In genomic region chr7:19146699-19147098, GRCh38 we compare ENCODE assay signal across 17 cellular contexts. TPM values are rescaled to one million over a fixed set of nuclear protein-coding genes. Genes with fewer than 3 reads are reported as not detected.
DNase-seq lines count a peak whose midpoint lies in the region; ATAC-seq and TF ChIP-seq lines count a peak whose summit lies in the region.
"Had no signal": no experiment of that assay in that cellular context is flagged by ENCODE, and none has a peak within 500 bp of the region (broad histone marks: within the 10 kb centered on the region; RNA-seq: fewer than 3 reads in every experiment).

No MANE protein-coding gene starts in this region.

- no peaks in the 10 kb centered on the region for H3K4me1 ChIP-seq in hepatocyte (ENCODE audit: insufficient read depth)
- H3K4me1 ChIP-seq: parathyroid adenoma had no signal

- no peak overlapping the region for H2AFZ ChIP-seq in hepatocyte
- H2AFZ ChIP-seq: parathyroid adenoma had no signal

- no peak overlapping the region for H3K4me3 ChIP-seq in hepatocyte

- H3K36me3 ChIP-seq in hepatocyte (replicated peaks; ENCODE audit: insufficient read depth, low read depth), result no peaks in the 10 kb centered on the region

- DNase-seq in Caki2 (ENCODE audit: low read depth), result peak; percentile 6
- DNase-seq in HuH-7.5 (ENCODE audit: low spot score), result peak; percentile 17
- peak; percentile 61 for DNase-seq in amniotic epithelial cell (ENCODE audit: low read depth)
- DNase-seq in hepatocyte (ENCODE audit: low spot score), result peak; percentile 54
- no peak for DNase-seq in stimulated activated naive CD8-positive, alpha-beta T cell treated with anti-CD3 and anti-CD28 coated beads, Interleukin-15, Interleukin-2, amounts not matched to agents 100 U/mL and 50 U/mL, for 24 hours
- no peak for DNase-seq in T-helper 9 cell
- no peak for DNase-seq in NCI-H2171 treated with DMSO at 0.1 percent for 48 hours (lab: John Stamatoyannopoulos, UW)
- DNase-seq in NCI-H187 (lab: John Stamatoyannopoulos, UW), result no peak
- DNase-seq: AML-193; anterior cingulate cortex; HFFc6; left colon; NCI-H1105; stimulated activated CD4-positive, alpha-beta T cell treated with anti-CD3 and anti-CD28 coated beads, Interleukin-4, amount 100 ng/mL, for 24 hours; T1000 had no signal

- in situ Hi-C loops in Caki2 (cut with HindIII; ENCODE audit: low pct_unique_long_range_greater_than_20kb, low sequenced_read_pairs), result no loop called here

- no peaks in the 10 kb centered on the region for H3K9me3 ChIP-seq in hepatocyte (ENCODE audit: low read depth)

- ATAC-seq in stimulated activated naive CD8-positive, alpha-beta T cell treated with anti-CD3 and anti-CD28 coated beads, Interleukin-15, Interleukin-2, amounts not matched to agents 100 U/mL and 50 U/mL, for 24 hours, result no peak
- ATAC-seq: left colon had no signal

- H3K27ac ChIP-seq in hepatocyte, result no peak overlapping the region
- H3K27ac ChIP-seq: parathyroid adenoma had no signal

- TF ChIP-seq CTCF in hepatocyte (IDR thresholded peaks at IDR 0.05; ENCODE audit: poor library complexity), result no peak

- H4K20me1 ChIP-seq in hepatocyte (ENCODE audit: insufficient read depth, poor library complexity, severe bottlenecking), result no peaks in the 10 kb centered on the region

- no peak overlapping the region for H3K4me2 ChIP-seq in hepatocyte

- no peaks in the 10 kb centered on the region for H3K9me2 ChIP-seq in hepatocyte (replicated peaks; ENCODE audit: insufficient read depth)

- H3K79me2 ChIP-seq in hepatocyte, result no peaks in the 10 kb centered on the region
- H3K79me2 ChIP-seq: parathyroid adenoma had no signal

- 12% methylated on average over 4 of the region's 4 CpGs for WGBS in hepatocyte (ENCODE audit: low lambda C conversion rate, missing lambda C conversion rate)

- H3K27me3 ChIP-seq in hepatocyte, result peaks cover 58% of the 10 kb centered on the region

RNA-seq across cellular contexts. Expression of gene FERD3L, which starts 1.5 kb away (rescaled TPM):
- total RNA-seq in Caki2 (2014; rRNA removed; shearing (Covaris generic); ENCODE audit: low replicate concordance), result not detected in 2 replicates
- total RNA-seq in hepatocyte, result not detected in 2 replicates
- not detected in 2 replicates for polyA plus RNA-seq in hepatocyte
- total RNA-seq: HFFc6, left colon had no signal
- polyA plus RNA-seq: esophagus had no signal

RNA-seq across cellular contexts. Expression of gene TWIST1, which starts 29.3 kb away (rescaled TPM):
- total RNA-seq in Caki2 (2014; rRNA removed; shearing (Covaris generic); ENCODE audit: low replicate concordance), result not detected in 2 replicates
- 18.7 and 23.2 TPM in 2 replicates for total RNA-seq in hepatocyte
- 21.2 and 24.7 TPM in 2 replicates for polyA plus RNA-seq in hepatocyte

Comparison
In these comparisons a context has a peak if more than half of its experiments do, and no peak if none do; other contexts are left out.
1. DNase-seq: peak in Caki2 (single experiment), HuH-7.5 (single experiment), amniotic epithelial cell (single experiment) and hepatocyte (single experiment); none in stimulated activated naive CD8-positive, alpha-beta T cell treated with anti-CD3 and anti-CD28 coated beads, Interleukin-15, Interleukin-2, amounts not matched to agents 100 U/mL and 50 U/mL, for 24 hours (single experiment), T-helper 9 cell (single experiment), NCI-H2171 treated with DMSO at 0.1 percent for 48 hours (single experiment) and NCI-H187 (0 of 2).
2. RNA of gene TWIST1, which starts 29.3 kb away (total RNA-seq): 18.7 to 23.2 TPM in hepatocyte; not detected in Caki2; every median in the first group is over 10 times any median in the second.